10 cellular contexts compared by ENCODE assay signal in the genomic region with DNA sequence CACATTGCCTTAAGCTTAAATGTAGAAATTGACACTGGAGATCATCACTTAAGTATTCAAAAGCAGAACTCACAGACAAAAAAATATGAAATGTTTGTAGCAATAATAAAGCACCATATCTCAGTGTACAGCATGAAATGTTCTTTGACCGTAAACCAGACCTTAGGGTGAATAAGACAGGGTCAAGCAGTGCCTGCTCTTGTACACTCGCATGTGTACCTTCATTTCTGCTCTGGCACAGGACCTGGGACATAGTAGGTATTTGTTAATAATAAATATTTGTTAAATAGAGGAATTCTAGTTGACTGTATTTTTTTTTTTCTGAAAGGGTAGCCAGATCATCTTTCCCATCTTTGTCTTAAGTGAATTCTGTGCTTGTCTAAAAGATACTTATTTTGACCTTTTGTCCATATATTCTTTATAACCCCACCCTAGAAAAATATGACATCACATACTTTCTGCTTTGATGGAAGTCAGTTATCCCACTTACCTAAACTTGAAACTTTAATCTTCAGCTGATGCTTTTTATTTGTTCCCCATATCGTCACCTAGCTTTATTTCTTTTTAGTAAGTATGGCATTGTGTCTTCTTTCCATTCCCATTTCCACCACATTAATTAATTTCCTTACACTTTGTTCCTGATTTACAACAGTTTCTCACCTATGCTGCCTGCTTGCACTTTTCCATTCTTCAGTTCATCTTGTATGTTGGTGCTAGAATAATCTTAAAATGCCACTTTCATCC. TPM values are rescaled to one million over a fixed set of nuclear protein-coding genes. Genes with fewer than 3 reads are reported as not detected.
DNase-seq lines count a peak whose midpoint lies in the region; ATAC-seq, FAIRE-seq and TF ChIP-seq lines count a peak whose summit lies in the region.
"Had no signal": no experiment of that assay in that cellular context is flagged by ENCODE, and none has a peak within 500 bp of the region (broad histone marks: within the 10 kb centered on the region; RNA-seq: fewer than 3 reads in every experiment).

No MANE protein-coding gene starts in this region.

- H3K79me2 ChIP-seq in keratinocyte (ENCODE audit: control insufficient read depth, insufficient read depth, low read length) = peaks cover 10% of the 10 kb centered on the region

- peaks cover 37 to 62% (median 52%) of the 10 kb centered on the region in 10 experiments for H3K4me1 ChIP-seq in BLaER1 treated with 17β-estradiol and CSF1 and Interleukin-3, amounts not matched to agents 10 nM and 100 nM
- peaks cover 19% of the 10 kb centered on the region for H3K4me1 ChIP-seq in keratinocyte (ENCODE audit: control insufficient read depth, extremely low read depth, insufficient read depth, low read length)

- H2AFZ ChIP-seq in keratinocyte (ENCODE audit: control insufficient read depth, low read length) = peak overlapping the region; percentile 100

- no peaks in the 10 kb centered on the region for H3K9me3 ChIP-seq in BLaER1 treated with 17β-estradiol and CSF1 and Interleukin-3, amounts not matched to agents 10 nM and 100 nM (replicated peaks in 1 of 11)
- no peaks in the 10 kb centered on the region for H3K9me3 ChIP-seq in keratinocyte (ENCODE audit: control insufficient read depth, low read depth, low read length)

- TF ChIP-seq CTCF in WI38 (IDR thresholded peaks at IDR 0.05; ENCODE audit: low read depth, low read length) (no peak), keratinocyte (optimal IDR thresholded peaks at IDR 0.05 in 1 of 3, IDR thresholded peaks at IDR 0.05 in 1 of 3, conservative IDR thresholded peaks at IDR 0.05 in 1 of 3; ENCODE audit: extremely low read depth in 1 of 3, insufficient read depth in 2 of 3, low read length in 3 of 3) (no peak)

- H4K20me1 ChIP-seq in BLaER1 treated with 17β-estradiol and CSF1 and Interleukin-3, amounts not matched to agents 10 nM and 100 nM = peaks cover 0 to 12% (median 0%) of the 10 kb centered on the region in 11 experiments; a peak in 4 of 22 replicates
- H4K20me1 ChIP-seq in keratinocyte (ENCODE audit: control insufficient read depth, extremely low read depth, insufficient read depth, low read length) = no peaks in the 10 kb centered on the region

- H3K27me3 ChIP-seq in BLaER1 treated with 17β-estradiol and CSF1 and Interleukin-3, amounts not matched to agents 10 nM and 100 nM = no peaks in the 10 kb centered on the region
- H3K27me3 ChIP-seq in keratinocyte (ENCODE audit: control insufficient read depth, extremely low read depth, insufficient read depth, low read length) = no peaks in the 10 kb centered on the region

- DNase-seq in GM12892 (ENCODE audit: insufficient read length) (no peak), keratinocyte (ENCODE audit: low read depth, low spot score) (no peak), RPMI8226 (no peak)
- no peak for DNase-seq in activated CD4-positive, alpha-beta T cell treated with anti-CD3 and anti-CD28 coated beads for 1 hour
- DNase-seq: activated effector memory CD4-positive, alpha-beta T cell treated with anti-CD3 and anti-CD28 coated beads, Interleukin-2, amount 50 U/mL, for 16 hours; left cardiac atrium had no signal

- H3K9ac ChIP-seq in BLaER1 treated with 17β-estradiol and CSF1 and Interleukin-3, amounts not matched to agents 10 nM and 100 nM = peak overlapping the region in 10 of 11 experiments; percentile 74 to 97 (median 92); a peak in 19 of 22 replicates
- peak overlapping the region; percentile 91 for H3K9ac ChIP-seq in keratinocyte (ENCODE audit: control insufficient read depth, extremely low read depth, insufficient read depth, low read length)

- H3K4me2 ChIP-seq in BLaER1 treated with 17β-estradiol and CSF1 and Interleukin-3, amounts not matched to agents 10 nM and 100 nM = peak overlapping the region; percentile 77 to 89 (median 82); a peak in 21 of 22 replicates
- H3K4me2 ChIP-seq in keratinocyte (ENCODE audit: control insufficient read depth, extremely low read depth, insufficient read depth, low read depth, low read length) = peak overlapping the region; percentile 98

- no peak for TF ChIP-seq POLR2A in GM12892 (IDR thresholded peaks at IDR 0.05; ENCODE audit: low read depth, low read length)

- H3K9me1 ChIP-seq in keratinocyte (ENCODE audit: control insufficient read depth, extremely low read depth, insufficient read depth, low read length) = no peaks in the 10 kb centered on the region

- peak overlapping the region; percentile 67 to 86 (median 76); a peak in 19 of 20 replicates for H3K4me3 ChIP-seq in BLaER1 treated with 17β-estradiol and CSF1 and Interleukin-3, amounts not matched to agents 10 nM and 100 nM
- H3K4me3 ChIP-seq in WI38 (ENCODE audit: low read depth, low read length) (peak overlapping the region; percentile 77), keratinocyte (ENCODE audit: control insufficient read depth in 2 of 3, extremely low read depth in 1 of 3, insufficient read depth in 2 of 3, low read depth in 1 of 3, low read length in 3 of 3) (peak overlapping the region in 2 of 3 experiments; percentile 87 to 88)

- FAIRE-seq in GM12892 (lab: Jason Lieb, UNC) (peak; percentile 86), keratinocyte (lab: Jason Lieb, UNC) (peak; percentile 26)

- H3K36me3 ChIP-seq in BLaER1 treated with 17β-estradiol and CSF1 and Interleukin-3, amounts not matched to agents 10 nM and 100 nM = peaks cover 0 to 28% (median 5%) of the 10 kb centered on the region in 11 experiments; a peak in 7 of 22 replicates
- H3K36me3 ChIP-seq in keratinocyte (ENCODE audit: control insufficient read depth in 2 of 2, extremely low read depth in 1 of 2, insufficient read depth in 2 of 2, low read length in 2 of 2) = no peaks in the 10 kb centered on the region

- dilution Hi-C loops in keratinocyte (cut with MboI; ENCODE audit: extremely low pct_ligation_motif_present, low sequenced_read_pairs) = no loop called here

- peak overlapping the region in 9 of 11 experiments; percentile 87 to 97 (median 92); a peak in 17 of 22 replicates for H3K27ac ChIP-seq in BLaER1 treated with 17β-estradiol and CSF1 and Interleukin-3, amounts not matched to agents 10 nM and 100 nM
- peak overlapping the region; percentile 89 for H3K27ac ChIP-seq in keratinocyte (ENCODE audit: control insufficient read depth, insufficient read depth, low read length)

- ATAC-seq in GM19351 (IDR thresholded peaks at IDR 0.05; ENCODE audit: unreplicated experiment) = no peak
- ATAC-seq in HG03469 (IDR thresholded peaks at IDR 0.05; ENCODE audit: unreplicated experiment) = no peak

RNA-seq across cellular contexts. Expression of a gene that starts 1.7 kb away (rescaled TPM):
- 19.6 TPM for polyA plus RNA-seq in GM12892 (2012; ENCODE audit: missing spikeins)
- polyA plus RNA-seq in keratinocyte = 2.6 to 8.1 TPM (median 4.4 TPM) in 3 replicates
- polyA plus RNA-seq in keratinocyte (2011; ENCODE audit: low read depth) = 0.49 TPM
- 1.7 and 3.2 TPM in 2 replicates for polyA plus RNA-seq in keratinocyte (2011; cell fraction: cytosol; rRNA removed)
- polyA plus RNA-seq in keratinocyte (2011; cell fraction: nucleus; rRNA removed) = 3.3 and 5.1 TPM in 2 replicates
- polyA plus RNA-seq in keratinocyte (2012; ENCODE audit: low replicate concordance) = 0.87 and 3.6 TPM in 2 replicates
- polyA minus RNA-seq in keratinocyte = 0.82 to 4.4 TPM (median 2.9 TPM) in 3 replicates
- polyA minus RNA-seq in keratinocyte (2011; cell fraction: cytosol; rRNA and poly(A)+ RNA removed) = 0.96 TPM
- 1.2 and 2.1 TPM in 2 replicates for polyA minus RNA-seq in keratinocyte (2011; cell fraction: nucleus; rRNA and poly(A)+ RNA removed)
